1 cellular context compared by ENCODE assay signal in the genomic region with DNA sequence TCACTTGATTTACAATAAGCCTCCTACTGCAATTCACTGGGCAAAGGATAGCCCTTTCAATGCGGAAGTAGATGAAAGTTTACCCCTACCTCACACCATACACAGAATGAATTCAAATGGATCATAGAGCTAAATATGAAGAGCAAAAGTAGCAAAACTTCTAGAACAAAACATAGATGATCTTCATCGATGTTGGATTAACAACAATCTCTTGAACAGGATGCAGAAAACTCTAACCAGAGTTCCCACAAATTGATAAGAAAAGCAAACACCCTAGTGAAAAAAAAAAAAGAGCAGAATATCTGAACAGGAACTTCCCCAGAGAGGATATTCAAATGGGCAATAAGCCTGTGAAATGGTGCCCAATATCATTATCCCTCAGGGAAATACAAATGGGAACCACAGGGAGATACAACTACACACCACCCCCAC.
TF ChIP-seq lines count a peak whose summit lies in the region.

No MANE protein-coding gene starts in this region.

TF ChIP-seq in GM23338, 12 proteins besides CTCF, POLR2A, EP300 and RAD21 (continued from another document):
- TF ChIP-seq CREB1 (CRISPR knock-in tag; IDR thresholded peaks at IDR 0.05; ENCODE audit: low read depth) (no peak), POLR2AphosphoS5 (IDR thresholded peaks at IDR 0.05; ENCODE audit: low read depth) (no peak), EZH2phosphoT487 (IDR thresholded peaks at IDR 0.05; ENCODE audit: unreplicated experiment) (no peak)
